In the genomic region with DNA sequence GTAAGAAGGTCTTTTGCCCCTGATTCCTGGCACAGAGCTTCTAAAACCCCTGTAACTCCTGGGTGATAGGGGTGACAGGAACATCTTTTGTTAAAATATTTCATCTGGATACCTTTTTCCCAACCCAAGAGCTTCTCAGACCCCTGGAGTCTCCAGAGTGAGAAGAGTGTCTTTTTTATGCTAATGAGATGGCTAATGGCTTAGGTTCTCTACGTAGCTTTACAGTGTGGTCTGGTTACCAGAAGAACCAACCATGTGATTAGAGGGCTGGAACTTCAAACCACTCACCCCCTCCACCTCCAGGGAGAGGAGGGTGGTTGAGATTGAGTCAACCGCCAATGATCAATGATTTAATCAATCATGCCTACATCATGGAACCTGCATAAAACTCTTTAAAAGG, we compare ENCODE assay signal across 1 cellular context.
TF ChIP-seq lines count a peak whose summit lies in the region.

No MANE protein-coding gene starts in this region.

TF ChIP-seq in WTC11, 78 proteins besides CTCF, POLR2A, EP300 and RAD21 (continued from another document):
- TF ChIP-seq, protein P1, sequence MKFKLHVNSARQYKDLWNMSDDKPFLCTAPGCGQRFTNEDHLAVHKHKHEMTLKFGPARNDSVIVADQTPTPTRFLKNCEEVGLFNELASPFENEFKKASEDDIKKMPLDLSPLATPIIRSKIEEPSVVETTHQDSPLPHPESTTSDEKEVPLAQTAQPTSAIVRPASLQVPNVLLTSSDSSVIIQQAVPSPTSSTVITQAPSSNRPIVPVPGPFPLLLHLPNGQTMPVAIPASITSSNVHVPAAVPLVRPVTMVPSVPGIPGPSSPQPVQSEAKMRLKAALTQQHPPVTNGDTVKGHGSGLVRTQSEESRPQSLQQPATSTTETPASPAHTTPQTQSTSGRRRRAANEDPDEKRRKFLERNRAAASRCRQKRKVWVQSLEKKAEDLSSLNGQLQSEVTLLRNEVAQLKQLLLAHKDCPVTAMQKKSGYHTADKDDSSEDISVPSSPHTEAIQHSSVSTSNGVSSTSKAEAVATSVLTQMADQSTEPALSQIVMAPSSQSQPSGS (CRISPR knock-in tag; IDR thresholded peaks at IDR 0.05; ENCODE audit: borderline replicate concordance, low read depth) = no peak
- TF ChIP-seq NFATC4 (CRISPR knock-in tag; IDR thresholded peaks at IDR 0.05) (no peak), ATF1 (CRISPR knock-in tag; IDR thresholded peaks at IDR 0.05) (no peak)
TF ChIP-seq in WTC11: peak in this region for 0.
